In genomic region chr11:57640068-57640800, GRCh38 we compare ENCODE assay signal across 8 cellular contexts. TPM values are rescaled to one million over a fixed set of nuclear protein-coding genes. Genes with fewer than 3 reads are reported as not detected.
DNase-seq lines count a peak whose midpoint lies in the region; ATAC-seq and TF ChIP-seq lines count a peak whose summit lies in the region.

No MANE protein-coding gene starts in this region.

- no peak for TF ChIP-seq EP300 in neural cell (conservative IDR thresholded peaks at IDR 0.05; ENCODE audit: poor library complexity, severe bottlenecking)

- TF ChIP-seq CTCF in BJ (IDR thresholded peaks at IDR 0.05; ENCODE audit: insufficient read depth, low read depth, low read length) (no peak), neural cell (IDR thresholded peaks at IDR 0.05; ENCODE audit: poor library complexity, severe bottlenecking) (no peak)

- peaks cover 36% of the 10 kb centered on the region for H3K79me2 ChIP-seq in neural cell (replicated peaks; ENCODE audit: insufficient read depth, low read length)

- peak overlapping the region; percentile 93 for H3K9ac ChIP-seq in NT2/D1 (ENCODE audit: insufficient read length, low read depth)
- H3K9ac ChIP-seq in neural cell (ENCODE audit: low read length), result peak overlapping the region; percentile 96

- H3K27ac ChIP-seq in epithelial cell of prostate (peak overlapping the region; percentile 55), neural cell (ENCODE audit: low read length) (peak overlapping the region; percentile 92)

- no peaks in the 10 kb centered on the region for H3F3A ChIP-seq in neural cell (ENCODE audit: insufficient read depth, low read length, poor library complexity, severe bottlenecking)

- POLR2A ChIA-PET in BJ (lab: Charles Lee), result interaction anchor here (0.6 kb wide), 1 partner anchor 36 kb away, joined by 16 read pairs; no protein-coding TSS in a partner anchor

- ATAC-seq in GM21619 (IDR thresholded peaks at IDR 0.05; ENCODE audit: unreplicated experiment) (no peak), GM21529 (IDR thresholded peaks at IDR 0.05; ENCODE audit: unreplicated experiment) (no peak)

- H3K9me2 ChIP-seq in neural cell (ENCODE audit: insufficient read depth, low read length), result no peaks in the 10 kb centered on the region

- CTCF ChIA-PET in BJ (lab: Yijun Ruan, JAX), result interaction anchor here (0.8 to 9.6 kb wide), 33 partner anchors 8 to 873 kb away, joined by 3 to 285 read pairs (median 5); partner anchors contain the start of genes SERPING1, SLC43A1, SLC43A3 and UBE2L6

- no peaks in the 10 kb centered on the region for H3K27me3 ChIP-seq in BJ (ENCODE audit: control insufficient read depth, insufficient read depth, low read length)
- H3K27me3 ChIP-seq in NT2/D1 (ENCODE audit: insufficient read depth, insufficient read length), result no peaks in the 10 kb centered on the region
- no peaks in the 10 kb centered on the region for H3K27me3 ChIP-seq in neural cell (ENCODE audit: insufficient read depth, low read depth, low read length)

- H3K9me3 ChIP-seq in NT2/D1 (ENCODE audit: insufficient read depth, low read length) (no peaks in the 10 kb centered on the region), neural cell (ENCODE audit: low read length) (no peaks in the 10 kb centered on the region)

- no peaks in the 10 kb centered on the region for H4K20me1 ChIP-seq in neural cell (ENCODE audit: insufficient read depth)

- peaks cover 8% of the 10 kb centered on the region for H3K36me3 ChIP-seq in BJ (ENCODE audit: control insufficient read depth, insufficient read depth, low read length)
- H3K36me3 ChIP-seq in NT2/D1 (ENCODE audit: insufficient read depth, insufficient read length, low read length), result peaks cover 42% of the 10 kb centered on the region
- H3K36me3 ChIP-seq in neural cell (ENCODE audit: insufficient read depth, low read length), result no peaks in the 10 kb centered on the region

- no peak for DNase-seq in BJ (ENCODE audit: low read depth)
- no peak for DNase-seq in NT2/D1 (ENCODE audit: low read depth, low spot score)
- no peak for DNase-seq in epithelial cell of prostate (ENCODE audit: low read depth, low spot score)
- no peak for DNase-seq in DMS 273 (lab: John Stamatoyannopoulos, UW; ENCODE audit: unreplicated experiment)
- no peak for DNase-seq in activated effector memory CD4-positive, alpha-beta T cell treated with anti-CD3 and anti-CD28 coated beads, Interleukin-2, amount 50 U/mL, for 16 hours

- H2AFZ ChIP-seq in neural cell (ENCODE audit: low read depth, low read length), result no peak overlapping the region

- H3K4me3 ChIP-seq in BJ (ENCODE audit: low read depth, low read length) (peak overlapping the region; percentile 88), NT2/D1 (ENCODE audit: insufficient read length, low read depth) (peak overlapping the region; percentile 92), neural cell (ENCODE audit: low read length) (peak overlapping the region; percentile 96)

- H3K4me1 ChIP-seq in NT2/D1 (ENCODE audit: insufficient read depth, insufficient read length), result peaks cover 9% of the 10 kb centered on the region

- H3K4me2 ChIP-seq in neural cell (ENCODE audit: low read length), result peak overlapping the region; percentile 71

- no peak for TF ChIP-seq RAD21 in neural cell (conservative IDR thresholded peaks at IDR 0.05)

TF ChIP-seq in neural cell, 6 proteins besides CTCF, POLR2A, EP300 and RAD21:
- no peak for TF ChIP-seq TAF1 (IDR thresholded peaks at IDR 0.05; ENCODE audit: low read depth)
- TF ChIP-seq REST (IDR thresholded peaks at IDR 0.05; ENCODE audit: borderline replicate concordance), result no peak
- TF ChIP-seq POLR2AphosphoS5 (IDR thresholded peaks at IDR 0.05), result no peak
- no peak for TF ChIP-seq EZH2 (IDR thresholded peaks at IDR 0.05; ENCODE audit: borderline replicate concordance, insufficient read depth, low read length, poor library complexity, severe bottlenecking)
- TF ChIP-seq SMC3 (conservative IDR thresholded peaks at IDR 0.05; ENCODE audit: poor library complexity), result no peak
- TF ChIP-seq MXI1 (conservative IDR thresholded peaks at IDR 0.05; ENCODE audit: poor library complexity, severe bottlenecking), result no peak

RNA-seq across cellular contexts. Expression of gene YPEL4, which starts 9.5 kb away (rescaled TPM):
- polyA plus RNA-seq in BJ (2011; rRNA removed), result 0.26 TPM in 2 replicates
- 0.28 and 0.31 TPM in 2 replicates for polyA minus RNA-seq in BJ (2011; rRNA and poly(A)+ RNA removed)
- 18.4 and 19.8 TPM in 2 replicates for polyA plus RNA-seq in neural cell
- 3.9 and 5.6 TPM in 2 replicates for polyA minus RNA-seq in neural cell

RNA-seq across cellular contexts. Expression of gene CLP1, which starts 17.3 kb away (rescaled TPM):
- polyA plus RNA-seq in BJ (2011; rRNA removed), result 19.0 and 19.6 TPM in 2 replicates
- 6.2 and 13.7 TPM in 2 replicates for polyA minus RNA-seq in BJ (2011; rRNA and poly(A)+ RNA removed)
- 18.2 and 22.7 TPM in 2 replicates for polyA plus RNA-seq in neural cell
- polyA minus RNA-seq in neural cell, result 23.5 and 25.8 TPM in 2 replicates

RNA-seq across cellular contexts. Expression of gene ZDHHC5, which starts 27.7 kb away (rescaled TPM):
- polyA plus RNA-seq in BJ (2011; rRNA removed), result 61.4 and 76.7 TPM in 2 replicates
- polyA minus RNA-seq in BJ (2011; rRNA and poly(A)+ RNA removed), result 69.2 and 80.3 TPM in 2 replicates
- polyA plus RNA-seq in neural cell, result 15.8 and 17.4 TPM in 2 replicates
- polyA minus RNA-seq in neural cell, result 36.7 and 40.4 TPM in 2 replicates

RNA-seq across cellular contexts. Expression of gene SERPING1, which starts 42.7 kb away (rescaled TPM):
- polyA plus RNA-seq in BJ (2011; rRNA removed) (92.4 and 119 TPM in 2 replicates), neural cell (0.22 TPM in 1 of 2 replicates, not detected in the other)
- polyA minus RNA-seq in BJ (2011; rRNA and poly(A)+ RNA removed), result 27.7 and 29.1 TPM in 2 replicates
- polyA minus RNA-seq in neural cell, result 0.49 TPM in 1 of 2 replicates, not detected in the other

Comparison
In these comparisons a context has a peak if more than half of its experiments do, and no peak if none do; other contexts are left out.
1. RNA of gene YPEL4, which starts 9.5 kb away (polyA plus RNA-seq): 18.4 to 19.8 TPM in neural cell; 0.26 TPM in BJ; every median in the first group is over 10 times any median in the second.
2. Peak in every context shown above with its lines, with median percentiles within 50 percentile points of each other: H3K4me3 ChIP-seq.